ENCODE assay signal across 32 cellular contexts in the genomic region with DNA sequence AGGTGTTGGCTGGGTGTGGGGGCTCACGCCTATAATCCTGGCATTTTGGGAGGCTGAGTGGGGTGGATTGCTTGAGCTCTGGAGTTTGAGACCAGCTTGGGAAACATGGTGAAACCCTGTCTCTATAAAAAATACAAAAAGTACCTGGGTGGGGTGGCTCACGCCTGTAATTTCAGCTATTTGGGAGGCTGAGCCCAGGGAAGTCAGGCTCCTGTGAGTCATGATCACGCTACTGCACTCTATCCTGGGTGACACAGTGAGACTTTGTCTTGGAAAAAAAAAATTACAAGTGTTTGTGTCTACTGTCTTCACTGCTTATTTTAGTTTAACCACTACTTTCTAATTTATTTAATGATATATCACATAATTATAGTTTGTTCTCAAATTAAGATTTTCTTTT.
A peak's percentile ranks its signal among the peaks of the same experiment; 100 is the strongest.
DNase-seq lines count a peak whose midpoint lies in the region; ATAC-seq and TF ChIP-seq lines count a peak whose summit lies in the region.
"Had no signal": no experiment of that assay in that cellular context is flagged by ENCODE, and none has a peak within 500 bp of the region (broad histone marks: within the 10 kb centered on the region; RNA-seq: fewer than 3 reads in every experiment).

No MANE protein-coding gene starts in this region.

- DNase-seq in EL (peak; percentile 45), NCI-H460 (ENCODE audit: extremely low read depth, low read depth) (peak; percentile 45), epithelial cell of prostate (ENCODE audit: low read depth, low spot score) (no peak), renal cortical epithelial cell (ENCODE audit: low read depth) (peak; percentile 47), left lung (no peak)
- DNase-seq in activated T-cell treated with anti-CD3 and anti-CD28 coated beads, Interleukin-2, amount 50 U/mL, for 1 hour = no peak
- DNase-seq: activated CD4-positive, alpha-beta memory T cell treated with anti-CD3 and anti-CD28 coated beads for 36 hours; activated CD4-positive, CD25-positive, alpha-beta regulatory T cell treated with anti-CD3 and anti-CD28 coated beads, Interleukin-2, amount 50 U/mL, for 72 hours; activated CD8-positive, alpha-beta memory T cell treated with anti-CD3 and anti-CD28 coated beads, Interleukin-2, amount 50 U/mL, for 4 hours; effector memory CD8-positive, alpha-beta T cell; gastrocnemius medialis; hippocampal formation; left ventricle myocardium superior; MG63; midbrain; naive thymus-derived CD4-positive, alpha-beta T cell; NCI-H1105 treated with DMSO at 0.1 percent for 48 hours; NCI-H1930; NCI-H748 treated with DMSO at 0.1 percent for 48 hours; nucleus accumbens; SK-N-SH; stimulated activated CD4-positive, alpha-beta T cell treated with anti-CD3 and anti-CD28 coated beads, Interleukin-1b, Interleukin-23, amount 100 ng/mL, for 48 hours; stimulated activated CD8-positive, alpha-beta memory T cell treated with anti-CD3 and anti-CD28 coated beads, Interleukin-4, amount 100 ng/mL, for 48 hours; stomach; thyroid gland had no signal

- ATAC-seq in left lung (no peak), HG02938 (IDR thresholded peaks at IDR 0.05; ENCODE audit: unreplicated experiment) (no peak)
- ATAC-seq: effector memory CD8-positive, alpha-beta T cell; esophagus mucosa; gastrocnemius medialis; left ventricle myocardium superior; naive thymus-derived CD4-positive, alpha-beta T cell had no signal

- H3K4me3 ChIP-seq in left lung = no peak overlapping the region
- H3K4me3 ChIP-seq: BLaER1 treated with 17β-estradiol and CSF1 and Interleukin-3, amounts not matched to agents 10 nM and 100 nM; cardiac muscle cell; coronary artery; gastrocnemius medialis; MG63; smooth muscle cell; stomach; thyroid gland had no signal

- H3K9me3 ChIP-seq in left lung = no peaks in the 10 kb centered on the region
- H3K9me3 ChIP-seq: BLaER1 treated with 17β-estradiol and CSF1 and Interleukin-3, amounts not matched to agents 10 nM and 100 nM; gastrocnemius medialis; MG63; SK-N-SH; stomach; thyroid gland had no signal

- H3K36me3 ChIP-seq in left lung = no peaks in the 10 kb centered on the region
- H3K36me3 ChIP-seq: BLaER1 treated with 17β-estradiol and CSF1 and Interleukin-3, amounts not matched to agents 10 nM and 100 nM; cardiac muscle cell; gastrocnemius medialis; MG63; stomach; thyroid gland had no signal

- peak overlapping the region; percentile 32 for H3K27ac ChIP-seq in epithelial cell of prostate
- H3K27ac ChIP-seq in left lung = no peak overlapping the region
- H3K27ac ChIP-seq: BLaER1 treated with 17β-estradiol and CSF1 and Interleukin-3, amounts not matched to agents 10 nM and 100 nM; cardiac muscle cell; coronary artery; gastrocnemius medialis; RWPE1; stomach; thyroid gland had no signal

- H3K27me3 ChIP-seq in left lung = no peaks in the 10 kb centered on the region
- H3K27me3 ChIP-seq: BLaER1 treated with 17β-estradiol and CSF1 and Interleukin-3, amounts not matched to agents 10 nM and 100 nM; cardiac muscle cell; gastrocnemius medialis; MG63; stomach; thyroid gland had no signal

- TF ChIP-seq CTCF in left lung (IDR thresholded peaks at IDR 0.05) = no peak

- no peaks in the 10 kb centered on the region for H3K4me1 ChIP-seq in left lung
- H3K4me1 ChIP-seq: gastrocnemius medialis, stomach, thyroid gland had no signal

- intact Hi-C loops in left lung (cut with DNase I) = no loop called here

Comparison
In these comparisons a context has a peak if more than half of its experiments do, and no peak if none do; other contexts are left out.
1. DNase-seq: peak in EL (single experiment), NCI-H460 (single experiment) and renal cortical epithelial cell (single experiment); none in epithelial cell of prostate (single experiment), left lung (0 of 2) and activated T-cell treated with anti-CD3 and anti-CD28 coated beads, Interleukin-2, amount 50 U/mL, for 1 hour (single experiment).